In the genomic region with DNA sequence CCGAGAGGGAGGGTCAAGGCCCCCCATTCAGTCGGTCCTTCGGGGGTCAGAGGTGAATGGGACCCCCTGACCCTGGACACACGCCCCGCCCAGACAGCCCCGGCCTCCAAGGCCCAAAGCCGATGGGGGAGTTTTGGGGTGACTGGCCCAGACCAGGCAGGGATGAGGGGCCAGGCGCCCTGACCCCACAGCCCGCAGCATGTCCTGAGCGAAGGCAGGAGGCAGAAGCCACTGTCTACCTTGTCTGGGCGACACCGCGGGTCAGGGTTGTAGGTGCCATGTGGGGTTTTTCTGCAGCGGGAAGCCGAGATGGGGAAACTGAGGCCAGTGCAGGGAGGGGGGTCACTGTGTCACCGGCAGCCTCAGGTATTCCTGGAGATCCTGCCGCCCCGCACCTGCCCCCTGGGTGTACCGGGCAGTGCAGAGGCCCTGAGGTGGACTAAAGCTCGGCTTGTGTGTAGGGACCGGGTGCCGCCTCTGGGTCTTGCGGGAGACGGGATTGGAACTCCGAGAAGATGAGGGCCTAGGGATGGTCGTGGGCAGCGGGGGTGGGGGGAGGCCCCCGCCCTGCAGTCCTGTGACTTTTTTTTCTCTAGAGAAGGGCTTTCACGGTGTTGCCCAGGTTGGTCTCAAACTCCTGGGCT, we compare ENCODE assay signal across 1 cellular context.
TF ChIP-seq lines count a peak whose summit lies in the region.

No MANE protein-coding gene starts in this region.

TF ChIP-seq in HepG2, 621 proteins besides CTCF, POLR2A, EP300 and RAD21 (continued from another document):
- TF ChIP-seq TCF7L2 (IDR thresholded peaks at IDR 0.05; ENCODE audit: low read depth, low read length) (no peak), PAF1 (CRISPR knock-in tag; IDR thresholded peaks at IDR 0.05) (no peak), ZNF614 (CRISPR knock-in tag; IDR thresholded peaks at IDR 0.05; ENCODE audit: borderline replicate concordance) (no peak), ZNF430 (CRISPR knock-in tag; IDR thresholded peaks at IDR 0.05) (peak; percentile 6; the same call in 1 of the 2 replicates), FOSL1 (CRISPR knock-in tag; IDR thresholded peaks at IDR 0.05; ENCODE audit: borderline replicate concordance) (no peak)
